In the genomic region with DNA sequence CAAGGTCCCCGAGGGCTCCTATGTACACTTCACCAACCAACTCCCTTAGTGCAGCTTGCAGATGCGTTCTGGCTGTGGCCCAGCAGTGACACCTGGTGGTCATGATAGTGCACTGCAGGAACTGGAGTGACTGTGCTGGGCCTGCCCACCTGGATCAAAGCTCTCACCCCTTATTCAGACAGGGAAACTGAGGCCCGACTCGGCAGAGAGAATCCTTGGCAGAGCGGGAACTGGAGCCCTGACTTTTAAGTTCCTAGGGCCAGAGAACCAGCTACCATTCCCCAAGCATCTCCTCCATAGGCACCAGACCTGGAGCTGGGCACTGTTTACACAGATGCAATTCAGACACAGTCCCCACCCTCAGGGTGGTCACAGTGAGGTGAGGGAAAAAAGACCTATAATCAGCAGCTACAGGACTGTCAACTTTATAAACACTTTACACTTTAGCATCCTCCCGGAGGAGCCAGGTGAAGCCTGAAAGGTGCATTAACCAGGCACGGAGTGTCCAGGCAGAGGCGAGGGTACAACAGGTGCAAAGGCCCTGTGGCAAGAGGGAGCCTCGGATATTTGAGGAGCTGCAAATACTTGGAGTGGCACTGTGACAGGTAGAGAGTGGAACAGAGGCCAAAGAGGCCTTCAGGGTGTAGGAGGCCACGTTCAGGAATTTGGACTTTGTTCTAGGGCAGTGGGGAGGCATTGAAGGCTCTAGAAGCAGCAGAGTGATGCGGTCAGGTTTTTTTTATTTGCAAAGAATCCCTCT, we compare ENCODE assay signal across 8 cellular contexts. TPM values are rescaled to one million over a fixed set of nuclear protein-coding genes. Genes with fewer than 3 reads are reported as not detected.
DNase-seq lines count a peak whose midpoint lies in the region; ATAC-seq and TF ChIP-seq lines count a peak whose summit lies in the region.

No MANE protein-coding gene starts in this region.

- no peaks in the 10 kb centered on the region for H3K4me1 Mint-ChIP-seq in CD4-positive, CD25-positive, alpha-beta regulatory T cell
- H3K4me1 Mint-ChIP-seq in activated CD4-positive, alpha-beta memory T cell treated with anti-CD3 and anti-CD28 coated beads for 36 hours (ENCODE audit: low read depth): no peaks in the 10 kb centered on the region
- H3K4me1 Mint-ChIP-seq in mesothelial cell of epicardium: no peaks in the 10 kb centered on the region

- no peak overlapping the region for H3K27ac ChIP-seq in CD4-positive, CD25-positive, alpha-beta regulatory T cell (ENCODE audit: insufficient read depth, low read length, poor library complexity, severe bottlenecking)

- ATAC-seq in CD4-positive, CD25-positive, alpha-beta regulatory T cell (ENCODE audit: low read depth in 2 of 2): peak; percentile 83 to 89
- ATAC-seq in GM18867 (IDR thresholded peaks at IDR 0.05; ENCODE audit: unreplicated experiment): no peak

- H3K27ac Mint-ChIP-seq in CD4-positive, CD25-positive, alpha-beta regulatory T cell: peak overlapping the region in 1 of 3 donors; percentile 83
- H3K27ac Mint-ChIP-seq in activated CD4-positive, alpha-beta memory T cell treated with anti-CD3 and anti-CD28 coated beads for 36 hours: no peak overlapping the region
- no peak overlapping the region for H3K27ac Mint-ChIP-seq in mesothelial cell of epicardium

- H3K36me3 ChIP-seq in CD4-positive, CD25-positive, alpha-beta regulatory T cell (ENCODE audit: control insufficient read depth, insufficient read depth, low read length): no peaks in the 10 kb centered on the region
- no peaks in the 10 kb centered on the region for H3K36me3 ChIP-seq in HAP-1 (replicated peaks)

- peaks cover 23% of the 10 kb centered on the region for H3K27me3 Mint-ChIP-seq in CD4-positive, CD25-positive, alpha-beta regulatory T cell
- peaks cover 9% of the 10 kb centered on the region for H3K27me3 Mint-ChIP-seq in activated CD4-positive, alpha-beta memory T cell treated with anti-CD3 and anti-CD28 coated beads for 36 hours
- no peaks in the 10 kb centered on the region for H3K27me3 Mint-ChIP-seq in mesothelial cell of epicardium (ENCODE audit: low read depth)

- DNase-seq in CD4-positive, CD25-positive, alpha-beta regulatory T cell: peak; percentile 50 to 64 (median 55)
- DNase-seq in HAP-1 (ENCODE audit: low spot score in 2 of 2) (peak; percentile 59 to 77), NCI-H69 (lab: John Stamatoyannopoulos, UW) (peak; percentile 78), mesothelial cell of epicardium (ENCODE audit: low spot score in 2 of 2, unreplicated experiment in 2 of 2) (peak in 1 of 2 experiments; percentile 81)
- peak; percentile 76 for DNase-seq in activated CD4-positive, alpha-beta memory T cell treated with anti-CD3 and anti-CD28 coated beads for 36 hours
- peak; percentile 54 for DNase-seq in effector CD8-positive, alpha-beta T cell (lab: John Stamatoyannopoulos, UW)
- DNase-seq in stimulated activated CD8-positive, alpha-beta memory T cell treated with anti-CD3 and anti-CD28 coated beads, Interleukin-4, amount 100 ng/mL, for 48 hours: peak; percentile 83

- no peak overlapping the region for H3K4me3 Mint-ChIP-seq in CD4-positive, CD25-positive, alpha-beta regulatory T cell
- H3K4me3 Mint-ChIP-seq in activated CD4-positive, alpha-beta memory T cell treated with anti-CD3 and anti-CD28 coated beads for 36 hours: no peak overlapping the region
- no peak overlapping the region for H3K4me3 Mint-ChIP-seq in mesothelial cell of epicardium

- H3K4me1 ChIP-seq in CD4-positive, CD25-positive, alpha-beta regulatory T cell (ENCODE audit: control insufficient read depth, insufficient read depth, low read length, poor library complexity, severe bottlenecking): no peaks in the 10 kb centered on the region
- H3K4me1 ChIP-seq in HAP-1: no peaks in the 10 kb centered on the region

- intact Hi-C loops in activated CD4-positive, alpha-beta memory T cell treated with anti-CD3 and anti-CD28 coated beads for 36 hours (cut with micrococcal nuclease): loop anchor here (1.0 to 10.0 kb wide), 5 partner anchors 44 to 651 kb away; a partner anchor contains a TSS

- peaks cover 8% of the 10 kb centered on the region for H3K27me3 ChIP-seq in CD4-positive, CD25-positive, alpha-beta regulatory T cell (ENCODE audit: control insufficient read depth, insufficient read depth, low read length)
- no peaks in the 10 kb centered on the region for H3K27me3 ChIP-seq in HAP-1 (ENCODE audit: low read depth)

- peaks cover 6 to 12% of the 10 kb centered on the region in 2 experiments for H3K9me3 ChIP-seq in CD4-positive, CD25-positive, alpha-beta regulatory T cell (ENCODE audit: control insufficient read depth in 2 of 2, low read length in 2 of 2)
- H3K9me3 ChIP-seq in HAP-1: no peaks in the 10 kb centered on the region

- no peaks in the 10 kb centered on the region for H3K36me3 Mint-ChIP-seq in CD4-positive, CD25-positive, alpha-beta regulatory T cell
- no peaks in the 10 kb centered on the region for H3K36me3 Mint-ChIP-seq in activated CD4-positive, alpha-beta memory T cell treated with anti-CD3 and anti-CD28 coated beads for 36 hours
- H3K36me3 Mint-ChIP-seq in mesothelial cell of epicardium: peaks cover 31% of the 10 kb centered on the region

- TF ChIP-seq CTCF in mesothelial cell of epicardium (IDR thresholded peaks at IDR 0.05; ENCODE audit: unreplicated experiment): peak; percentile 96

- CTCF ChIA-PET in activated CD4-positive, alpha-beta memory T cell treated with anti-CD3 and anti-CD28 coated beads for 36 hours (lab: Charles Lee): interaction anchor here (0.5 to 2.2 kb wide), 44 partner anchors 9 to 646 kb away, joined by 3 to 25 read pairs (median 4); a partner anchor contains a TSS

- POLR2A ChIA-PET in activated CD4-positive, alpha-beta memory T cell treated with anti-CD3 and anti-CD28 coated beads for 36 hours (lab: Charles Lee): no interaction called here

- no peak overlapping the region for H3K4me3 ChIP-seq in CD4-positive, CD25-positive, alpha-beta regulatory T cell (ENCODE audit: low read depth, low read length)
- no peak overlapping the region for H3K4me3 ChIP-seq in HAP-1

- in situ Hi-C loops in HAP-1 (cut with MboI; ENCODE audit: low sequenced_read_pairs): loop anchor here (5.0 kb wide), 1 partner anchor 394 kb away; no protein-coding TSS in a partner anchor

- peaks cover 0 to 15% (median under 1%) of the 10 kb centered on the region in 7 donors for H3K9me3 Mint-ChIP-seq in CD4-positive, CD25-positive, alpha-beta regulatory T cell
- peaks cover 11% of the 10 kb centered on the region for H3K9me3 Mint-ChIP-seq in activated CD4-positive, alpha-beta memory T cell treated with anti-CD3 and anti-CD28 coated beads for 36 hours
- H3K9me3 Mint-ChIP-seq in mesothelial cell of epicardium: peaks cover 26% of the 10 kb centered on the region

RNA-seq across cellular contexts. Expression of a gene that starts 22.0 kb away (rescaled TPM):
- 16.0 TPM for total RNA-seq in CD4-positive, CD25-positive, alpha-beta regulatory T cell
- 10 to 100 TPM in 2 of 4 donors, 1 to 10 TPM in 2; 6.5 to 11.4 (median 9.2) TPM for polyA plus RNA-seq in CD4-positive, CD25-positive, alpha-beta regulatory T cell
- 10 to 100 TPM; 20.2 to 21.1 TPM for total RNA-seq in activated CD4-positive, alpha-beta memory T cell treated with anti-CD3 and anti-CD28 coated beads for 36 hours
- 55.9 to 59.6 TPM (median 58.0 TPM) in 3 replicates for total RNA-seq in mesothelial cell of epicardium

RNA-seq across cellular contexts. Expression of a gene that starts 22.3 kb away (rescaled TPM):
- 338 TPM for total RNA-seq in CD4-positive, CD25-positive, alpha-beta regulatory T cell
- 100 to 1,000 TPM; 175 to 215 (median 194) TPM for polyA plus RNA-seq in CD4-positive, CD25-positive, alpha-beta regulatory T cell
- 100 to 1,000 TPM; 286 to 302 TPM for total RNA-seq in activated CD4-positive, alpha-beta memory T cell treated with anti-CD3 and anti-CD28 coated beads for 36 hours
- total RNA-seq in mesothelial cell of epicardium: 364 to 381 TPM (median 379 TPM) in 3 replicates

RNA-seq across cellular contexts. Expression of a gene that starts 40.1 kb away (rescaled TPM):
- total RNA-seq in CD4-positive, CD25-positive, alpha-beta regulatory T cell: 1.3 TPM
- under 1 TPM in 1 of 4 donors, not detected in 3; 0.40 TPM for polyA plus RNA-seq in CD4-positive, CD25-positive, alpha-beta regulatory T cell
- total RNA-seq in activated CD4-positive, alpha-beta memory T cell treated with anti-CD3 and anti-CD28 coated beads for 36 hours: not detected
- total RNA-seq in mesothelial cell of epicardium: 15.7 to 18.1 TPM (median 17.6 TPM) in 3 replicates
